Comparison of ENCODE assay signal across 1 cellular context in genomic region chr11:77377734-77378133, GRCh38.
TF ChIP-seq lines count a peak whose summit lies in the region.

No MANE protein-coding gene starts in this region.

TF ChIP-seq in SK-N-SH, 30 proteins besides CTCF, POLR2A, EP300 and RAD21 (continued from another document):
- TF ChIP-seq ZBTB33 (IDR thresholded peaks at IDR 0.05; ENCODE audit: borderline replicate concordance, low read depth), result no peak
- TF ChIP-seq CHD2 (IDR thresholded peaks at IDR 0.05; ENCODE audit: low read length, partially characterized antibody), result no peak
- no peak for TF ChIP-seq NFIC (IDR thresholded peaks at IDR 0.05; ENCODE audit: borderline replicate concordance)
- no peak for TF ChIP-seq POLR2AphosphoS5 (IDR thresholded peaks at IDR 0.05; ENCODE audit: low read depth, low read length)
- no peak for TF ChIP-seq MXI1 (IDR thresholded peaks at IDR 0.05; ENCODE audit: low read depth, low read length)
- 0 out of 2 replicates have a peak, but pooled peaks have one; percentile 17 for TF ChIP-seq MAX (IDR thresholded peaks at IDR 0.05; ENCODE audit: low read depth)
- no peak for TF ChIP-seq EZH2phosphoT487 (IDR thresholded peaks at IDR 0.05; ENCODE audit: borderline replicate concordance, low read depth)
- no peak for TF ChIP-seq TEAD4 (IDR thresholded peaks at IDR 0.05; ENCODE audit: borderline replicate concordance, insufficient read depth)
- TF ChIP-seq FOXM1 (IDR thresholded peaks at IDR 0.05; ENCODE audit: low read depth), result no peak
- no peak for TF ChIP-seq GATA2 (CRISPR knock-in tag; IDR thresholded peaks at IDR 0.05)
- TF ChIP-seq SIN3A (IDR thresholded peaks at IDR 0.05; ENCODE audit: borderline replicate concordance, low read depth, low read length), result no peak
